Comparison of ENCODE assay signal across 8 cellular contexts in the genomic region with DNA sequence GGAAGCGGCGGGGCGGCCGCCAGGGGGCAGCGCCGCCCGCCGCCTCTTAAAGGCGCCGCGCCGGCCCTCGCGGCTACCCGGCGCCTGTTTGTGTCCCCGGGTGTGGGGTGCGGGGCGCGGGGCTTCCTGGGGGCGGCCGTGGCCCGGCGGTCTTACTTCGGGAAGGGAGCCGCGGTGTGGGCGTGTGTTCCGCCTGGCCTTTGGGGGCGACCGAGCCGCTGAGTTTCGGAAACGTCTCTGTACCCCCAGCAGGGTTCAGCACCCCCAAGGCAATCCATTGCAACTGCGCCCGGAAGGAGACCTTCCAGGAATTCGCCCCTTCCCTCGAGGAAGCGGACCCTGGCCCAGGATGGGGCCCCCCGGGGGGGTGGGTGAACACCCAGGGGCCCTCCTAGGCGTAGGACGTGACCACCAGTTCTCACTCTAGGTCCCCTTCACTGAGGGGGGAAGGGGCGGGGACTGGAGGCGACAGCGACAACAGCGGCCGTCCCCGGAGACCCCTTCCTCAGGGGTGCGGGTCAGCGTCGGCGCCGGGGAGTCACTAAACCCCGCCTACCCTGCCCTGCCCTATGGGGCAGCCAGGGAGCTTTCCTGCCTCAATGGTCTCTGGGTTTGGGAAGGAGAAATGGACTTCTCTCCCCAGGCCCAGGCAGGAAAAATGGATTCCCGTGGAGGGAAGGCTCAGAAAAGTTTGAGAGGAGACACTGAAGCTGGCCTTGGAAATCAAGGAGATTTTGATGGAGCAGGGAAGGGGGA. TPM values are rescaled to one million over a fixed set of nuclear protein-coding genes. Genes with fewer than 3 reads are reported as not detected.
A peak's percentile ranks its signal among the peaks of the same experiment; 100 is the strongest.
DNase-seq lines count a peak whose midpoint lies in the region; ATAC-seq and TF ChIP-seq lines count a peak whose summit lies in the region.

Gene ITPK1 (minus strand): TSS at position 6 of the 756 bp plus-strand sequence. CDS start 762 bp downstream, outside the sequence.

- WGBS in adipose tissue, 3 donors = 0 to 2% (median 1%) methylated on average over 38 to 55 of the region's 55 CpGs

- ATAC-seq in GM19351 (IDR thresholded peaks at IDR 0.05; ENCODE audit: unreplicated experiment) (peak; percentile 47), HG03442 (IDR thresholded peaks at IDR 0.05; ENCODE audit: unreplicated experiment) (peak; percentile 49)

- peak; percentile 31 to 41 for TF ChIP-seq CTCF in right atrium auricular region (IDR thresholded peaks at IDR 0.05)

- peaks cover 0 to 32% of the 10 kb centered on the region in 2 donors for H3K4me1 ChIP-seq in right atrium auricular region

- no peaks in the 10 kb centered on the region for H3K9me3 ChIP-seq in right atrium auricular region

- H3K27ac ChIP-seq in adipose tissue (ENCODE audit: low read depth, low read length) (peak within 1 kb of the TSS; percentile 40), right atrium auricular region (peak within 1 kb of the TSS; percentile 98 to 99)

- H3K4me3 ChIP-seq in right atrium auricular region = peak within 1 kb of the TSS; percentile 71 to 89

- no peaks in the 10 kb centered on the region for H3K36me3 ChIP-seq in right atrium auricular region

- DNase-seq in COR-L47 (lab: John Stamatoyannopoulos, UW) (peak; percentile 69), SK-N-DZ (ENCODE audit: low spot score) (peak; percentile 44), right atrium auricular region (ENCODE audit: low spot score) (no peak), pulmonary artery endothelial cell (ENCODE audit: low read depth, low spot score) (no peak), DMS53 (lab: John Stamatoyannopoulos, UW) (no peak)

- no peaks in the 10 kb centered on the region for H3K27me3 ChIP-seq in right atrium auricular region

RNA-seq across cellular contexts. Expression of gene ITPK1, which starts in this region (rescaled TPM):
- polyA plus RNA-seq in SK-N-DZ (2014; cell fraction: cytosol; rRNA removed) = 32.3 and 42.2 TPM in 2 replicates
- polyA plus RNA-seq in SK-N-DZ (2014; cell fraction: nucleus; rRNA removed) = 16.4 and 32.0 TPM in 2 replicates
- 100 to 1,000 TPM in 1 of 3 donors, 10 to 100 TPM in 2; 26.6 to 147 (median 29.9) TPM for polyA plus RNA-seq in adipose tissue
- total RNA-seq in right atrium auricular region (10 to 100 TPM; 58.3 to 76.0 TPM), pulmonary artery endothelial cell (28.1 and 47.6 TPM in 2 replicates)

Comparison
In these comparisons a context has a peak if more than half of its experiments do, and no peak if none do; other contexts are left out.
1. DNase-seq: peak in COR-L47 (single experiment) and SK-N-DZ (single experiment); none in right atrium auricular region (single experiment), pulmonary artery endothelial cell (single experiment) and DMS53 (single experiment).